Comparison of ENCODE assay signal across 8 cellular contexts in genomic region chr12:107318804-107319535, GRCh38.
DNase-seq lines count a peak whose midpoint lies in the region; ATAC-seq, FAIRE-seq and TF ChIP-seq lines count a peak whose summit lies in the region.

No MANE protein-coding gene starts in this region.

- H3K27me3 Mint-ChIP-seq in MCF 10A (ENCODE audit: insufficient read depth, unreplicated experiment), result peaks cover 44% of the 10 kb centered on the region

- dilution Hi-C loops in keratinocyte (cut with MboI; ENCODE audit: extremely low pct_ligation_motif_present, low sequenced_read_pairs), result no loop called here

- POLR2A ChIA-PET in MCF 10A (lab: Yijun Ruan, JAX), result interaction anchor here (0.8 to 1.4 kb wide), 2 partner anchors 23 to 363 kb away, joined by 3 to 10 read pairs; no protein-coding TSS in a partner anchor

- H3K9me1 ChIP-seq in keratinocyte (ENCODE audit: control insufficient read depth, extremely low read depth, insufficient read depth, low read length), result no peaks in the 10 kb centered on the region

- TF ChIP-seq POLR2A in Peyer's patch (IDR thresholded peaks at IDR 0.05), result no peak

- no peak for FAIRE-seq in keratinocyte (lab: Jason Lieb, UNC)

- H3K9me3 Mint-ChIP-seq in MCF 10A (ENCODE audit: unreplicated experiment), result no peaks in the 10 kb centered on the region

- H3K4me3 Mint-ChIP-seq in MCF 10A (ENCODE audit: unreplicated experiment), result peak overlapping the region; percentile 77

- peaks cover 5% of the 10 kb centered on the region for H3K4me1 Mint-ChIP-seq in MCF 10A (ENCODE audit: insufficient read depth, unreplicated experiment)

- peak overlapping the region; percentile 91 for H3K4me2 ChIP-seq in keratinocyte (ENCODE audit: control insufficient read depth, extremely low read depth, insufficient read depth, low read depth, low read length)

- no peaks in the 10 kb centered on the region for H3K27me3 ChIP-seq in Peyer's patch
- peaks cover 5% of the 10 kb centered on the region for H3K27me3 ChIP-seq in keratinocyte (ENCODE audit: control insufficient read depth, extremely low read depth, insufficient read depth, low read length)

- H3K27ac Mint-ChIP-seq in MCF 10A (ENCODE audit: low read depth, unreplicated experiment), result no peak overlapping the region

- peak overlapping the region; percentile 66 for H2AFZ ChIP-seq in keratinocyte (ENCODE audit: control insufficient read depth, low read length)

- TF ChIP-seq CTCF in Peyer's patch (IDR thresholded peaks at IDR 0.05) (no peak), MCF 10A (IDR thresholded peaks at IDR 0.05; ENCODE audit: unreplicated experiment) (no peak), keratinocyte (optimal IDR thresholded peaks at IDR 0.05 in 1 of 3, IDR thresholded peaks at IDR 0.05 in 1 of 3, conservative IDR thresholded peaks at IDR 0.05 in 1 of 3; ENCODE audit: extremely low read depth in 1 of 3, insufficient read depth in 2 of 3, low read length in 3 of 3) (peak in 1 of 3 experiments; percentile 0)

- H3K36me3 Mint-ChIP-seq in MCF 10A (ENCODE audit: insufficient read depth, unreplicated experiment), result no peaks in the 10 kb centered on the region

- no peaks in the 10 kb centered on the region for H4K20me1 ChIP-seq in keratinocyte (ENCODE audit: control insufficient read depth, extremely low read depth, insufficient read depth, low read length)

- CTCF ChIA-PET in MCF 10A (lab: Yijun Ruan, JAX), result interaction anchor here (0.6 to 2.2 kb wide), 5 partner anchors 23 to 331 kb away, joined by 3 to 5 read pairs (median 3); no protein-coding TSS in a partner anchor

- no peak for ATAC-seq in GM21423 (IDR thresholded peaks at IDR 0.05; ENCODE audit: unreplicated experiment)
- ATAC-seq in HG02571 (IDR thresholded peaks at IDR 0.05; ENCODE audit: unreplicated experiment), result no peak

- H3K9me3 ChIP-seq in Peyer's patch, result no peaks in the 10 kb centered on the region
- H3K9me3 ChIP-seq in keratinocyte (ENCODE audit: control insufficient read depth, low read depth, low read length), result no peaks in the 10 kb centered on the region

- no TSS peak for BruUV-seq in MCF 10A (replicated peaks; lab: Mats Ljungman, UMichigan)

- intact Hi-C loops in MCF 10A (cut with micrococcal nuclease), result loop anchor here (2.0 to 5.0 kb wide), 3 partner anchors 84 to 288 kb away; no protein-coding TSS in a partner anchor

- H3K4me1 ChIP-seq in Peyer's patch, result peaks cover 0 to 31% (median 7%) of the 10 kb centered on the region in 4 donors
- H3K4me1 ChIP-seq in keratinocyte (ENCODE audit: control insufficient read depth, extremely low read depth, insufficient read depth, low read length), result peaks cover 13% of the 10 kb centered on the region

- H3K79me2 ChIP-seq in keratinocyte (ENCODE audit: control insufficient read depth, insufficient read depth, low read length), result peaks cover 7% of the 10 kb centered on the region

- H3K4me3 ChIP-seq in Peyer's patch (peak overlapping the region; percentile 42 to 63 (median 50)), keratinocyte (ENCODE audit: control insufficient read depth in 2 of 3, extremely low read depth in 1 of 3, insufficient read depth in 2 of 3, low read depth in 1 of 3, low read length in 3 of 3) (peak overlapping the region; percentile 56 to 84 (median 77))

- no peaks in the 10 kb centered on the region for H3K36me3 ChIP-seq in Peyer's patch
- no peaks in the 10 kb centered on the region for H3K36me3 ChIP-seq in keratinocyte (ENCODE audit: control insufficient read depth in 2 of 2, extremely low read depth in 1 of 2, insufficient read depth in 2 of 2, low read length in 2 of 2)

- peak overlapping the region; percentile 81 for H3K9ac ChIP-seq in keratinocyte (ENCODE audit: control insufficient read depth, extremely low read depth, insufficient read depth, low read length)

- peak overlapping the region in 1 of 4 donors; percentile 60 for H3K27ac ChIP-seq in Peyer's patch
- peak overlapping the region; percentile 40 for H3K27ac ChIP-seq in keratinocyte (ENCODE audit: control insufficient read depth, insufficient read depth, low read length)

- DNase-seq in NCI-H1694 treated with DMSO at 0.1 percent for 48 hours (lab: John Stamatoyannopoulos, UW), result peak; percentile 14
- DNase-seq in NCI-H1694 (lab: John Stamatoyannopoulos, UW), result no peak
- DNase-seq in Peyer's patch, result peak in 2 of 3 donors; percentile 48 to 57
- peak; percentile 59 for DNase-seq in MCF 10A (ENCODE audit: unreplicated experiment)
- DNase-seq in keratinocyte (ENCODE audit: low read depth, low spot score), result no peak
- peak in 2 of 3 experiments; percentile 6 to 25 for DNase-seq in stimulated activated CD4-positive, alpha-beta T cell treated with anti-CD3 and anti-CD28 coated beads, TNF-alpha, amount 100 ng/mL, for 4 hours (ENCODE audit: low read depth in 3 of 3)

Comparison
In these comparisons a context has a peak if more than half of its experiments do, and no peak if none do; other contexts are left out.
1. DNase-seq: peak in NCI-H1694 treated with DMSO at 0.1 percent for 48 hours (single experiment), Peyer's patch (2 of 3), MCF 10A (single experiment) and stimulated activated CD4-positive, alpha-beta T cell treated with anti-CD3 and anti-CD28 coated beads, TNF-alpha, amount 100 ng/mL, for 4 hours (2 of 3); none in NCI-H1694 (single experiment) and keratinocyte (single experiment).